In genomic region chr3:181719298-181719859, GRCh38 we compare ENCODE assay signal across 13 cellular contexts. TPM values are rescaled to one million over a fixed set of nuclear protein-coding genes. Genes with fewer than 3 reads are reported as not detected.
DNase-seq lines count a peak whose midpoint lies in the region; ATAC-seq and TF ChIP-seq lines count a peak whose summit lies in the region.
"Had no signal": no experiment of that assay in that cellular context is flagged by ENCODE, and none has a peak within 500 bp of the region (broad histone marks: within the 10 kb centered on the region; RNA-seq: fewer than 3 reads in every experiment).

No MANE protein-coding gene starts in this region.

- peaks cover 66% of the 10 kb centered on the region for H3K27me3 Mint-ChIP-seq in Calu3 (ENCODE audit: unreplicated experiment)

- H3K36me3 ChIP-seq in mucosa of descending colon (ENCODE audit: low read depth) = no peaks in the 10 kb centered on the region
- H3K36me3 ChIP-seq: suprapubic skin, WERI-Rb-1 had no signal

- intact Hi-C loops in Calu3 (cut with micrococcal nuclease; ENCODE audit: unreplicated experiment) = no loop called here
- intact Hi-C loops in mucosa of descending colon (cut with DNase I, micrococcal nuclease) = loop anchor here (10.0 kb wide), 2 partner anchors 535 to 545 kb away; no protein-coding TSS in a partner anchor

- no peak overlapping the region for H3K4me3 ChIP-seq in mucosa of descending colon
- H3K4me3 ChIP-seq: suprapubic skin had no signal

- peak overlapping the region; percentile 61 for H3K4me3 Mint-ChIP-seq in Calu3 (ENCODE audit: low read depth, unreplicated experiment)

- no peak overlapping the region for H3K27ac Mint-ChIP-seq in Calu3 (ENCODE audit: unreplicated experiment)

- CTCF ChIA-PET in Calu3 (lab: Charles Lee) = no interaction called here

- H3K36me3 Mint-ChIP-seq in Calu3 (ENCODE audit: insufficient read depth, unreplicated experiment) = no peaks in the 10 kb centered on the region

- H3K9me3 ChIP-seq in mucosa of descending colon = no peaks in the 10 kb centered on the region
- H3K9me3 ChIP-seq: suprapubic skin had no signal

- H3K4me1 ChIP-seq in mucosa of descending colon (ENCODE audit: low read depth) = no peaks in the 10 kb centered on the region

- no peak for TF ChIP-seq CTCF in Calu3 (IDR thresholded peaks at IDR 0.05; ENCODE audit: unreplicated experiment)
- TF ChIP-seq CTCF in mucosa of descending colon (IDR thresholded peaks at IDR 0.05) = no peak

- DNase-seq in Calu3 (no peak), NCI-H510A (lab: John Stamatoyannopoulos, UW) (peak; percentile 24), mucosa of descending colon (no peak), NCI-H226 (no peak), LoVo (ENCODE audit: low spot score) (no peak), NCI-H82 treated with DMSO at 0.1 percent for 48 hours (lab: John Stamatoyannopoulos, UW; ENCODE audit: unreplicated experiment) (no peak)
- no peak for DNase-seq in activated effector memory CD4-positive, alpha-beta T cell treated with Interleukin-2 at 50 U/mL for 16 hours
- DNase-seq: activated naive CD4-positive, alpha-beta T cell treated with anti-CD3 and anti-CD28 coated beads, Interleukin-2, amount 50 U/mL, for 16 hours; cerebellar nuclear complex; WERI-Rb-1 had no signal

- no peaks in the 10 kb centered on the region for H3K9me3 Mint-ChIP-seq in Calu3 (ENCODE audit: low read depth, unreplicated experiment)

- BruUV-seq in Calu3 (replicated peaks; lab: Mats Ljungman, UMichigan) = no TSS peak

- ATAC-seq in mucosa of descending colon = peak; percentile 53

- peaks cover 17% of the 10 kb centered on the region for H3K4me1 Mint-ChIP-seq in Calu3 (ENCODE audit: low read depth, unreplicated experiment)

- H3K27ac ChIP-seq in cingulate gyrus (ENCODE audit: low read depth, low read length) = peak overlapping the region; percentile 91
- H3K27ac ChIP-seq: suprapubic skin, WERI-Rb-1 had no signal

RNA-seq across cellular contexts. Expression of gene SOX2, which starts 7.7 kb away (rescaled TPM):
- total RNA-seq in Calu3 (2022) (0.19 and 0.39 TPM in 2 replicates), mucosa of descending colon (1 to 10 TPM in 1 of 3 donors, under 1 TPM in 1, not detected in 1; 0.19 to 5.7 TPM)
- total RNA-seq: omental fat pad had no signal
